Comparison of ENCODE assay signal across 1 cellular context in the genomic region with DNA sequence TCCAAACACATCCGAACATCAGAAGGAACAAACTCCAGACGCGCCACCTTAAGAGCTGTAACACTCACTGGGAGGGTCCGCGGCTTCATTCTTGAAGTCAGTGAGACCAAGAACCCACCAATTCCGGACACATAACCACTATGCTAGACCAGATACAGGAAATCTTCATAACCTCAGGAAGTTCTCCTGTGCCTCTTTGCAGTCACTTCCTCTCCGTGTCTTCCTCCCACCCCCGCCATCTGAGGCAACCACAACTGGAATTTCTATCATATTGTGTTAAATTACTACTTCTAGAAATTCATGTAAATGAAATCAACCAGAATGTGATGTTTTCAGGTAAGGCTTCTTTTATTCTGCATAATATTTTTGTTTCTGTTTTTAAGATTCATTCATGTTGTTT.
TF ChIP-seq lines count a peak whose summit lies in the region.

No MANE protein-coding gene starts in this region.

TF ChIP-seq in K562, 482 proteins besides CTCF, POLR2A, EP300 and RAD21 (continued from another document):
- TF ChIP-seq, protein P1, sequence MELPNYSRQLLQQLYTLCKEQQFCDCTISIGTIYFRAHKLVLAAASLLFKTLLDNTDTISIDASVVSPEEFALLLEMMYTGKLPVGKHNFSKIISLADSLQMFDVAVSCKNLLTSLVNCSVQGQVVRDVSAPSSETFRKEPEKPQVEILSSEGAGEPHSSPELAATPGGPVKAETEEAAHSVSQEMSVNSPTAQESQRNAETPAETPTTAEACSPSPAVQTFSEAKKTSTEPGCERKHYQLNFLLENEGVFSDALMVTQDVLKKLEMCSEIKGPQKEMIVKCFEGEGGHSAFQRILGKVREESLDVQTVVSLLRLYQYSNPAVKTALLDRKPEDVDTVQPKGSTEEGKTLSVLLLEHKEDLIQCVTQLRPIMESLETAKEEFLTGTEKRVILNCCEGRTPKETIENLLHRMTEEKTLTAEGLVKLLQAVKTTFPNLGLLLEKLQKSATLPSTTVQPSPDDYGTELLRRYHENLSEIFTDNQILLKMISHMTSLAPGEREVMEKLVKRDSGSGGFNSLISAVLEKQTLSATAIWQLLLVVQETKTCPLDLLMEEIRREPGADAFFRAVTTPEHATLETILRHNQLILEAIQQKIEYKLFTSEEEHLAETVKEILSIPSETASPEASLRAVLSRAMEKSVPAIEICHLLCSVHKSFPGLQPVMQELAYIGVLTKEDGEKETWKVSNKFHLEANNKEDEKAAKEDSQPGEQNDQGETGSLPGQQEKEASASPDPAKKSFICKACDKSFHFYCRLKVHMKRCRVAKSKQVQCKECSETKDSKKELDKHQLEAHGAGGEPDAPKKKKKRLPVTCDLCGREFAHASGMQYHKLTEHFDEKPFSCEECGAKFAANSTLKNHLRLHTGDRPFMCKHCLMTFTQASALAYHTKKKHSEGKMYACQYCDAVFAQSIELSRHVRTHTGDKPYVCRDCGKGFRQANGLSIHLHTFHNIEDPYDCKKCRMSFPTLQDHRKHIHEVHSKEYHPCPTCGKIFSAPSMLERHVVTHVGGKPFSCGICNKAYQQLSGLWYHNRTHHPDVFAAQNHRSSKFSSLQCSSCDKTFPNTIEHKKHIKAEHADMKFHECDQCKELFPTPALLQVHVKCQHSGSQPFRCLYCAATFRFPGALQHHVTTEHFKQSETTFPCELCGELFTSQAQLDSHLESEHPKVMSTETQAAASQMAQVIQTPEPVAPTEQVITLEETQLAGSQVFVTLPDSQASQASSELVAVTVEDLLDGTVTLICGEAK (IDR thresholded peaks at IDR 0.05): peak; percentile 50; the same call in 1 of the 2 replicates
- TF ChIP-seq, protein P1 (CRISPR knock-in tag; IDR thresholded peaks at IDR 0.05): no peak
- TF ChIP-seq ZNF57 (CRISPR knock-in tag; IDR thresholded peaks at IDR 0.05) (no peak), TARDBP (IDR thresholded peaks at IDR 0.05) (no peak)
